17 cellular contexts compared by ENCODE assay signal in genomic region chr4:70392057-70392776, GRCh38. TPM values are rescaled to one million over a fixed set of nuclear protein-coding genes. Genes with fewer than 3 reads are reported as not detected.
DNase-seq lines count a peak whose midpoint lies in the region; ATAC-seq and TF ChIP-seq lines count a peak whose summit lies in the region.
"Had no signal": no experiment of that assay in that cellular context is flagged by ENCODE, and none has a peak within 500 bp of the region (broad histone marks: within the 10 kb centered on the region; RNA-seq: fewer than 3 reads in every experiment).

No MANE protein-coding gene starts in this region.

- CTCF ChIA-PET in HEK293T (lab: Yijun Ruan, JAX) = no interaction called here

- no peaks in the 10 kb centered on the region for H3K36me3 ChIP-seq in uterus

- POLR2A ChIA-PET in HEK293T (lab: Yijun Ruan, JAX) = no interaction called here

- H3K4me1 ChIP-seq in uterus = no peaks in the 10 kb centered on the region

- no peak overlapping the region for H3K4me3 ChIP-seq in uterus
- H3K4me3 ChIP-seq: mucosa of descending colon had no signal

- no peaks in the 10 kb centered on the region for H3K27me3 ChIP-seq in uterus

- ATAC-seq in GM18508 (IDR thresholded peaks at IDR 0.05; ENCODE audit: insufficient read depth, unreplicated experiment) (peak; percentile 56), GM19467 (IDR thresholded peaks at IDR 0.05; ENCODE audit: unreplicated experiment) (peak; percentile 60), HG02840 (IDR thresholded peaks at IDR 0.05; ENCODE audit: low FRiP score, unreplicated experiment) (peak; percentile 67), HG03442 (IDR thresholded peaks at IDR 0.05; ENCODE audit: unreplicated experiment) (peak; percentile 48)
- no peak for ATAC-seq in stimulated activated naive CD8-positive, alpha-beta T cell treated with anti-CD3 and anti-CD28 coated beads, Interleukin-15, Interleukin-2, amounts not matched to agents 100 U/mL and 50 U/mL, for 24 hours
- ATAC-seq: mucosa of descending colon; stimulated activated memory B cell treated with anti-CD40 and anti-IgM and Interleukin-4, amounts not matched to agents 10 μg/mL and 1 μg/mL and 100 μg/mL, for 72 hours had no signal

- H3K27ac ChIP-seq in uterus = no peak overlapping the region

- no peak for DNase-seq in CD1c-positive myeloid dendritic cell (ENCODE audit: extremely low spot score)
- DNase-seq in HEK293T (ENCODE audit: extremely low spot score) = no peak
- DNase-seq in stimulated activated naive CD8-positive, alpha-beta T cell treated with anti-CD3 and anti-CD28 coated beads, Interleukin-15, Interleukin-2, amounts not matched to agents 100 U/mL and 50 U/mL, for 24 hours = no peak
- no peak for DNase-seq in uterus
- DNase-seq: dermis blood vessel endothelial cell; DMS53; mucosa of descending colon; NCI-H1417 treated with DMSO at 0.1 percent for 48 hours; NCI-H69; Right ventricle myocardium superior; stimulated activated CD4-positive, alpha-beta T cell treated with anti-CD3 and anti-CD28 coated beads, Interleukin-1b, Interleukin-23, amount 100 ng/mL, for 48 hours had no signal

- no peaks in the 10 kb centered on the region for H3K9me3 ChIP-seq in uterus
- H3K9me3 ChIP-seq: mucosa of descending colon had no signal

- no peak for TF ChIP-seq CTCF in uterus (IDR thresholded peaks at IDR 0.05)

- TF ChIP-seq POLR2A in uterus (IDR thresholded peaks at IDR 0.05) = no peak

- intact Hi-C loops in uterus (cut with DNase I; ENCODE audit: low total_unique reads) = no loop called here

TF ChIP-seq in HEK293T, 16 proteins besides CTCF, POLR2A, EP300 and RAD21:
- TF ChIP-seq FOXA1 (IDR thresholded peaks at IDR 0.05) = no peak
- TF ChIP-seq, protein P1, sequence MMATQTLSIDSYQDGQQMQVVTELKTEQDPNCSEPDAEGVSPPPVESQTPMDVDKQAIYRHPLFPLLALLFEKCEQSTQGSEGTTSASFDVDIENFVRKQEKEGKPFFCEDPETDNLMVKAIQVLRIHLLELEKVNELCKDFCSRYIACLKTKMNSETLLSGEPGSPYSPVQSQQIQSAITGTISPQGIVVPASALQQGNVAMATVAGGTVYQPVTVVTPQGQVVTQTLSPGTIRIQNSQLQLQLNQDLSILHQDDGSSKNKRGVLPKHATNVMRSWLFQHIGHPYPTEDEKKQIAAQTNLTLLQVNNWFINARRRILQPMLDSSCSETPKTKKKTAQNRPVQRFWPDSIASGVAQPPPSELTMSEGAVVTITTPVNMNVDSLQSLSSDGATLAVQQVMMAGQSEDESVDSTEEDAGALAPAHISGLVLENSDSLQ (IDR thresholded peaks at IDR 0.05) = no peak
- TF ChIP-seq HDGF (IDR thresholded peaks at IDR 0.05; ENCODE audit: borderline replicate concordance) = no peak
- no peak for TF ChIP-seq CTBP1 (IDR thresholded peaks at IDR 0.05; ENCODE audit: borderline replicate concordance)
- TF ChIP-seq ZNF384 (IDR thresholded peaks at IDR 0.05) = no peak
- no peak for TF ChIP-seq LEF1 (IDR thresholded peaks at IDR 0.05; ENCODE audit: borderline replicate concordance)
- TF ChIP-seq BHLHE40 (IDR thresholded peaks at IDR 0.05; ENCODE audit: borderline replicate concordance) = no peak
- TF ChIP-seq SP1 (IDR thresholded peaks at IDR 0.05) = no peak
- no peak for TF ChIP-seq TARDBP (IDR thresholded peaks at IDR 0.05)
- TF ChIP-seq ARNT (IDR thresholded peaks at IDR 0.05) = no peak
- TF ChIP-seq NFRKB (IDR thresholded peaks at IDR 0.05) = no peak
- no peak for TF ChIP-seq FOXM1 (IDR thresholded peaks at IDR 0.05; ENCODE audit: borderline replicate concordance)

RNA-seq across cellular contexts. Expression of gene OPRPN, which starts 5.5 kb away (rescaled TPM):
- not detected for total RNA-seq in uterus
- total RNA-seq: dermis blood vessel endothelial cell, mucosa of descending colon, posterior vena cava, Right ventricle myocardium superior had no signal

RNA-seq across cellular contexts. Expression of gene SMR3B, which starts 9.3 kb away (rescaled TPM):
- total RNA-seq in uterus = not detected
- total RNA-seq: dermis blood vessel endothelial cell, mucosa of descending colon, posterior vena cava, Right ventricle myocardium superior had no signal

RNA-seq across cellular contexts. Expression of gene SMR3A, which starts 31.7 kb away (rescaled TPM):
- total RNA-seq in uterus = not detected
- total RNA-seq: dermis blood vessel endothelial cell, mucosa of descending colon, posterior vena cava, Right ventricle myocardium superior had no signal

RNA-seq across cellular contexts. Expression of gene CABS1, which starts 57.4 kb away (rescaled TPM):
- under 1 TPM in 1 of 4 donors, not detected in 3; 0.28 TPM for total RNA-seq in uterus
- total RNA-seq: dermis blood vessel endothelial cell, mucosa of descending colon, posterior vena cava, Right ventricle myocardium superior had no signal
